In the genomic region with DNA sequence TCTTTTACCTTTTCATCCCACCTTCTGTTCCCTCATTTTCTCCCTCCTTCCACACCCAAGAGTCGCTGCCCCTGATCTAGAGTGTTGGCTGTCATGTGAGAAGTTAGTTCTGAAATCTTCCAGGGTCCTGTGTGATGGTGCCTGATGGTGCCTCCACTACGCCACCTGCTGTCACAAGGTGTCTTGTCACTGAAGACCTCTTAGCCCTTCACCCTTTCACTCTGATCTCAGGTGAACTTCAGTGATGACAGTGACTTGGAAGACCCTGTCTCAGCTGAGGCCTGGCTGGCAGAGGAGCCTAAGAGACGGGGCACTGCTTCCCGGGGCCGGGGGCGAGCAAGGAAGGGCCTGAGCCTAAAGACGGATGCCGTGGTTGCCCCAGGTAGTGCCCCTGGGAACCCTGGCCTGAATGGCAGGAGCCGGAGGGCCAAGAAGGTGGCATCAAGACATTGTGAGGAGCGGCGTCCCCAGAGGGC, we compare ENCODE assay signal across 8 cellular contexts. TPM values are rescaled to one million over a fixed set of nuclear protein-coding genes. Genes with fewer than 3 reads are reported as not detected.
DNase-seq lines count a peak whose midpoint lies in the region; ATAC-seq and TF ChIP-seq lines count a peak whose summit lies in the region.

No MANE protein-coding gene starts in this region.

- H3K9me3 ChIP-seq in WERI-Rb-1 (ENCODE audit: severe bottlenecking) (no peaks in the 10 kb centered on the region), breast epithelium (no peaks in the 10 kb centered on the region)

- H3K4me1 ChIP-seq in breast epithelium: no peaks in the 10 kb centered on the region

- no peak for TF ChIP-seq POLR2A in breast epithelium (IDR thresholded peaks at IDR 0.05)

- intact Hi-C loops in breast epithelium (cut with DNase I; ENCODE audit: low total_unique reads): loop anchor here (2.0 kb wide), 1 partner anchor 75 kb away; no protein-coding TSS in a partner anchor

- H3K27me3 ChIP-seq in WERI-Rb-1 (ENCODE audit: insufficient read depth, low read depth, severe bottlenecking): no peaks in the 10 kb centered on the region
- H3K27me3 ChIP-seq in breast epithelium: no peaks in the 10 kb centered on the region

- H3K4me3 ChIP-seq in WERI-Rb-1 (ENCODE audit: low read depth, low read length): no peak overlapping the region
- no peak overlapping the region for H3K4me3 ChIP-seq in breast epithelium

- H3K27ac ChIP-seq in WERI-Rb-1: no peak overlapping the region
- H3K27ac ChIP-seq in breast epithelium: peak overlapping the region; percentile 69 to 84

- H3K36me3 ChIP-seq in WERI-Rb-1: peaks cover 87% of the 10 kb centered on the region
- H3K36me3 ChIP-seq in breast epithelium: no peaks in the 10 kb centered on the region

- TF ChIP-seq CTCF in WERI-Rb-1 (IDR thresholded peaks at IDR 0.05; ENCODE audit: low read depth, low read length) (peak; percentile 82), breast epithelium (IDR thresholded peaks at IDR 0.05) (peak; percentile 51 to 88 (median 70))

- peak; percentile 80 for DNase-seq in ELF-1 (ENCODE audit: low read depth, low spot score)
- DNase-seq in LoVo (ENCODE audit: low spot score): peak; percentile 70
- DNase-seq in WERI-Rb-1: peak; percentile 69
- DNase-seq in breast epithelium (ENCODE audit: low spot score in 2 of 2): peak; percentile 54 to 68
- DNase-seq in iris pigment epithelial cell (ENCODE audit: low read depth): peak; percentile 51
- peak; percentile 64 for DNase-seq in stimulated activated CD4-positive, alpha-beta T cell treated with anti-CD3 and anti-CD28 coated beads, Interleukin-2, amount 100 ng/mL, for 4 hours (ENCODE audit: low read depth)

- ATAC-seq in GM19023 (IDR thresholded peaks at IDR 0.05; ENCODE audit: unreplicated experiment) (no peak), GM18498 (IDR thresholded peaks at IDR 0.05; ENCODE audit: unreplicated experiment) (no peak)

RNA-seq across cellular contexts. Expression of a gene that starts 7.6 kb away (rescaled TPM):
- total RNA-seq in breast epithelium: 1,000 to 10,000 TPM in 1 of 3 donors, 100 to 1,000 TPM in 2; 764 to 1,048 (median 840) TPM

RNA-seq across cellular contexts. Expression of a gene that starts 11.7 kb away (rescaled TPM):
- total RNA-seq in breast epithelium: 10 to 100 TPM; 35.7 to 63.8 (median 39.1) TPM

RNA-seq across cellular contexts. Expression of a gene that starts 19.7 kb away (rescaled TPM):
- total RNA-seq in breast epithelium: 1 to 10 TPM in 2 of 3 donors, under 1 TPM in 1; 0.33 to 1.3 (median 1.2) TPM

RNA-seq across cellular contexts. Expression of a gene that starts 33.6 kb away (rescaled TPM):
- total RNA-seq in breast epithelium: 10 to 100 TPM; 46.2 to 63.7 (median 51.0) TPM

RNA-seq across cellular contexts. Expression of a gene that starts 48.4 kb away (rescaled TPM):
- not detected for total RNA-seq in breast epithelium
